34 cellular contexts compared by ENCODE assay signal in the genomic region with DNA sequence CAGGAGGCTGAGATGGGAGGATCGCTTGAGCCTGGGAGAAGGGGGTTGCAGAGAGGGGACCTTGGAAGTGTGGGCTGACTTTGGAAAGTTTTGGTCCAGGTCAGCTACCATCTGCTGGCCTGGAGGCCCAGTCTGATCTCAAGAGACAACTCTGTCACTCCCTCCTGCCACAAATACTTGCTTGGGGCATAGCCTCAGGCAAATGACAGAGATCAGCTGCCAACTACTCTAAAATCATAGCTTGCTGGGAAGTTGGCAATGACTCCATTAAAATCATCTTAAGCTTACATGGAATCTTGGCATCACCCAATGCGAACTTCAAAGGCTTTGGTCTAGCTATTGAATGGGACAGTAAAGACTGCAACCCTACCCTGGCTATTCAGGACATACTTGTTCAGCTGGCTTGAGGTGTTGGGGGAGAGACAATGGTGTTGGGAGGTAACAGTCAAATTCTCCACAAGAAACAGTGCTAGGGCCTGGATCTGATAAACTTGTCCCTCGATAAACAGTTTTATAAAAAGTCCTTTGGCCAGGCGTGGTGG.
"Had no signal": no experiment of that assay in that cellular context is flagged by ENCODE, and none has a peak within 500 bp of the region (broad histone marks: within the 10 kb centered on the region; RNA-seq: fewer than 3 reads in every experiment).

No MANE protein-coding gene starts in this region.

- H3K27ac ChIP-seq: brain microvascular endothelial cell, SJSA1 had no signal

- H3K27me3 ChIP-seq: brain microvascular endothelial cell, MG63, SJSA1 had no signal

- H3K4me2 ChIP-seq: SK-N-SH had no signal

- H3K9me3 ChIP-seq: MG63, SJSA1, SK-N-SH had no signal

- H3K4me3 ChIP-seq: MG63, SJSA1 had no signal

- H3K9ac ChIP-seq: SK-N-SH had no signal

- H3K36me3 ChIP-seq: MG63, SJSA1 had no signal

- DNase-seq: activated B cell treated with CpG ODN at 0.5 μM for 24 hours; activated CD4-positive, alpha-beta memory T cell treated with anti-CD3 and anti-CD28 coated beads, Interleukin-2, amount 10 ng/mL, durations not matched to agents 7 days and 5 days; activated CD4-positive, alpha-beta T cell treated with anti-CD3 and anti-CD28 coated beads for 4 hours; activated CD4-positive, CD25-positive, alpha-beta regulatory T cell treated with anti-CD3 and anti-CD28 coated beads, Interleukin-2, amount 50 U/mL, for 72 hours; activated CD8-positive, alpha-beta memory T cell treated with anti-CD3 and anti-CD28 coated beads for 24 hours; activated CD8-positive, alpha-beta memory T cell treated with anti-CD3 and anti-CD28 coated beads, Interleukin-2, amount 10 ng/mL, durations not matched to agents 7 days and 5 days; activated CD8-positive, alpha-beta memory T cell treated with anti-CD3 and anti-CD28 coated beads, Interleukin-2, amount 50 U/mL, for 48 hours; activated effector memory CD4-positive, alpha-beta T cell treated with anti-CD3 and anti-CD28 coated beads, Interleukin-2, amount 50 U/mL, for 16 hours; activated naive CD4-positive, alpha-beta T cell; activated naive CD4-positive, alpha-beta T cell treated with anti-CD3 and anti-CD28 coated beads, Interleukin-2, amount 50 U/mL, for 16 hours; activated naive CD8-positive, alpha-beta T cell treated with anti-CD3 and anti-CD28 coated beads for 36 hours; activated T-cell treated with anti-CD3 and anti-CD28 coated beads, Interleukin-2, amount 50 U/mL, for 72 hours; amniotic stem cell; aorta; brain microvascular endothelial cell; central memory CD4-positive, alpha-beta T cell; Kasumi-1; KG1; MG63; NCI-H1092 treated with DMSO at 0.1 percent for 48 hours; NCI-H1417; NCI-H146; NCI-H187; NCI-H2081; NCI-H226; NCI-H446 treated with DMSO at 0.1 percent for 48 hours; NCI-H524; NCI-H69; NCI-H82; SHP77; SK-N-SH had no signal

- ATAC-seq: activated CD8-positive, alpha-beta memory T cell treated with anti-CD3 and anti-CD28 coated beads, Interleukin-2, amount 10 ng/mL, durations not matched to agents 7 days and 5 days; activated T-cell treated with anti-CD3 and anti-CD28 coated beads, Interleukin-2, amount 50 U/mL, for 72 hours; activated T-helper 17 cell treated with anti-CD3 and anti-CD28 coated beads, Interleukin-2, amount 50 U/mL, for 72 hours; Panc1 had no signal
